8 cellular contexts compared by ENCODE assay signal in genomic region chr10:102919992-102920736, GRCh38. TPM values are rescaled to one million over a fixed set of nuclear protein-coding genes. Genes with fewer than 3 reads are reported as not detected.
DNase-seq lines count a peak whose midpoint lies in the region; ATAC-seq and TF ChIP-seq lines count a peak whose summit lies in the region.

No MANE protein-coding gene starts in this region.

- H3K18ac ChIP-seq in mesenchymal stem cell (ENCODE audit: low read depth in 1 of 2, low read length in 2 of 2), result no peak overlapping the region

- TF ChIP-seq CTCF in left ventricle myocardium inferior (IDR thresholded peaks at IDR 0.05; ENCODE audit: borderline replicate concordance) (no peak), brain microvascular endothelial cell (IDR thresholded peaks at IDR 0.05; ENCODE audit: low read depth, low read length, missing control alignments) (no peak), vagina (IDR thresholded peaks at IDR 0.05) (no peak)

- no peak overlapping the region for H4K8ac ChIP-seq in mesenchymal stem cell (ENCODE audit: low read length)

- H3K23ac ChIP-seq in mesenchymal stem cell (ENCODE audit: low read length in 2 of 2), result no peak overlapping the region

- H3K4ac ChIP-seq in mesenchymal stem cell (ENCODE audit: low read depth in 1 of 2, low read length in 2 of 2), result no peak overlapping the region

- no peak for ATAC-seq in Right ventricle myocardium inferior

- 23% methylated on average over 4 of the region's 9 CpGs for WGBS in mesenchymal stem cell

- peak overlapping the region; percentile 92 for H3K4me2 ChIP-seq in mesenchymal stem cell (ENCODE audit: low read length, poor library complexity, severe bottlenecking)

- H4K91ac ChIP-seq in mesenchymal stem cell (ENCODE audit: low read length), result no peak overlapping the region

- H3K4me1 ChIP-seq in left ventricle myocardium inferior (peaks cover 71% of the 10 kb centered on the region), mesenchymal stem cell (ENCODE audit: control insufficient read depth, insufficient read depth, low read depth, low read length) (peaks cover 14% of the 10 kb centered on the region), vagina (peaks cover 54% of the 10 kb centered on the region)

- H2BK15ac ChIP-seq in mesenchymal stem cell (ENCODE audit: low read depth, poor library complexity, severe bottlenecking), result no peak overlapping the region

- no peak for TF ChIP-seq POLR2A in vagina (IDR thresholded peaks at IDR 0.05)

- H3K14ac ChIP-seq in mesenchymal stem cell (ENCODE audit: low read length in 2 of 2), result no peak overlapping the region

- no peak overlapping the region for H2AK5ac ChIP-seq in mesenchymal stem cell (ENCODE audit: low read length, severe bottlenecking)

- H3K27me3 ChIP-seq in left ventricle myocardium inferior (ENCODE audit: low read depth), result no peaks in the 10 kb centered on the region
- no peaks in the 10 kb centered on the region for H3K27me3 ChIP-seq in brain microvascular endothelial cell (replicated peaks)
- H3K27me3 ChIP-seq in mesenchymal stem cell (ENCODE audit: control insufficient read depth in 1 of 2, insufficient read depth in 1 of 2, low read length in 2 of 2), result peaks cover 4 to 13% of the 10 kb centered on the region in 2 experiments
- H3K27me3 ChIP-seq in vagina, result no peaks in the 10 kb centered on the region

- H3K9me3 ChIP-seq in left ventricle myocardium inferior (replicated peaks), result no peaks in the 10 kb centered on the region
- H3K9me3 ChIP-seq in mesenchymal stem cell (ENCODE audit: control insufficient read depth, low read length), result no peaks in the 10 kb centered on the region
- no peaks in the 10 kb centered on the region for H3K9me3 ChIP-seq in vagina

- H2BK5ac ChIP-seq in mesenchymal stem cell (ENCODE audit: low read depth, low read length, poor library complexity, severe bottlenecking), result no peak overlapping the region

- DNase-seq in left ventricle myocardium inferior (no peak), Right ventricle myocardium inferior (ENCODE audit: missing footprints) (no peak), brain microvascular endothelial cell (no peak), mesenchymal stem cell (no peak), vagina (ENCODE audit: extremely low spot score in 2 of 2) (no peak), COR-L47 (lab: John Stamatoyannopoulos, UW) (no peak), NOMO-1 treated with dmso at 0.1 percent for 144 hours (lab: John Stamatoyannopoulos, UW; ENCODE audit: unreplicated experiment) (no peak), AG20443 (ENCODE audit: low spot score) (no peak)

- no peaks in the 10 kb centered on the region for H3K36me3 ChIP-seq in left ventricle myocardium inferior
- H3K36me3 ChIP-seq in brain microvascular endothelial cell (replicated peaks), result no peaks in the 10 kb centered on the region
- H3K36me3 ChIP-seq in mesenchymal stem cell (ENCODE audit: control insufficient read depth in 1 of 2, insufficient read depth in 2 of 2, low read depth in 1 of 2, low read length in 2 of 2), result no peaks in the 10 kb centered on the region
- no peaks in the 10 kb centered on the region for H3K36me3 ChIP-seq in vagina

- no peak overlapping the region for H2AFZ ChIP-seq in mesenchymal stem cell (ENCODE audit: low read depth, low read length)

- intact Hi-C loops in left ventricle myocardium inferior (cut with micrococcal nuclease) (loop anchor here (5.0 kb wide), 2 partner anchors 147 to 322 kb away; no protein-coding TSS in a partner anchor), Right ventricle myocardium inferior (cut with DNase I) (loop anchor here (10.0 kb wide), 1 partner anchor 445 kb away; the partner anchor contains the start of gene TAF5), vagina (cut with DNase I) (loop anchor here (2.0 kb wide), 1 partner anchor 325 kb away; the partner anchor contains the start of gene RPEL1)

- H3K9ac ChIP-seq in mesenchymal stem cell (ENCODE audit: low read length), result peak overlapping the region; percentile 90

- in situ Hi-C loops in brain microvascular endothelial cell (cut with HindIII; ENCODE audit: low pct_ligation_motif_present, low sequenced_read_pairs), result loop anchor here (25.0 kb wide), 1 partner anchor 183 kb away; the partner anchor contains the start of gene WBP1L

- H2BK12ac ChIP-seq in mesenchymal stem cell (ENCODE audit: low read length in 2 of 2), result no peak overlapping the region

- H3K4me3 ChIP-seq in left ventricle myocardium inferior, result peak overlapping the region; percentile 98
- peak overlapping the region; percentile 91 for H3K4me3 ChIP-seq in brain microvascular endothelial cell (ENCODE audit: low read depth, low read length)
- peak overlapping the region in 1 of 2 experiments; percentile 93 for H3K4me3 ChIP-seq in mesenchymal stem cell (ENCODE audit: insufficient read depth in 1 of 2, low read depth in 1 of 2, low read length in 2 of 2)
- peak overlapping the region; percentile 83 to 85 for H3K4me3 ChIP-seq in vagina

- H2BK120ac ChIP-seq in mesenchymal stem cell (ENCODE audit: low read depth, low read length), result no peak overlapping the region

- H3K27ac ChIP-seq in left ventricle myocardium inferior (replicated peaks), result no peak overlapping the region
- H3K27ac ChIP-seq in brain microvascular endothelial cell, result no peak overlapping the region
- no peak overlapping the region for H3K27ac ChIP-seq in mesenchymal stem cell (ENCODE audit: low read length, poor library complexity, severe bottlenecking)
- no peak overlapping the region for H3K27ac ChIP-seq in vagina

- peaks cover 18% of the 10 kb centered on the region for H3K79me1 ChIP-seq in mesenchymal stem cell (replicated peaks; ENCODE audit: low read length, poor library complexity, severe bottlenecking)

RNA-seq across cellular contexts. Expression of gene CNNM2, which starts 2.1 kb away (rescaled TPM):
- 3.3 TPM for total RNA-seq in left ventricle myocardium inferior
- total RNA-seq in Right ventricle myocardium inferior, result 3.0 TPM
- 12.4 TPM for polyA plus RNA-seq in mesenchymal stem cell (2013, experiment 1 of 2)
- 11.7 TPM for polyA plus RNA-seq in mesenchymal stem cell (2013, experiment 2 of 2)
- 9.6 TPM for total RNA-seq in vagina

RNA-seq across cellular contexts. Expression of gene AS3MT, which starts 50.9 kb away (rescaled TPM):
- 17.2 TPM for total RNA-seq in left ventricle myocardium inferior
- total RNA-seq in Right ventricle myocardium inferior, result 14.6 TPM
- polyA plus RNA-seq in mesenchymal stem cell (2013, experiment 1 of 2), result 2.8 TPM
- 2.6 TPM for polyA plus RNA-seq in mesenchymal stem cell (2013, experiment 2 of 2)
- 3.2 TPM for total RNA-seq in vagina
